ENCODE assay signal across 7 cellular contexts in genomic region chr4:119040711-119041185, GRCh38.
DNase-seq lines count a peak whose midpoint lies in the region; ATAC-seq and TF ChIP-seq lines count a peak whose summit lies in the region.

No MANE protein-coding gene starts in this region.

- H2AFZ ChIP-seq in OCI-LY3 (ENCODE audit: low read depth, low read length), result 0 out of 2 replicates have a peak overlapping the region, but pooled peaks have one; percentile 28

- H3K27me3 ChIP-seq in OCI-LY3 (ENCODE audit: low read depth, low read length), result no peaks in the 10 kb centered on the region

- 50% methylated on average over 2 of the region's 2 CpGs for WGBS in urinary bladder

- H3K27ac ChIP-seq in OCI-LY3 (ENCODE audit: low read length) (peak overlapping the region; percentile 80), urinary bladder (ENCODE audit: low read depth) (peak overlapping the region; percentile 3)

- H3K9me3 ChIP-seq in OCI-LY3 (ENCODE audit: insufficient read depth, low read length), result no peaks in the 10 kb centered on the region

- H3K36me3 ChIP-seq in OCI-LY3 (replicated peaks; ENCODE audit: low read depth, low read length) (no peaks in the 10 kb centered on the region), urinary bladder (ENCODE audit: insufficient read depth) (no peaks in the 10 kb centered on the region)

- peak overlapping the region; percentile 40; the same call in 1 of the 2 replicates for H3K9ac ChIP-seq in OCI-LY3 (ENCODE audit: low read length)

- no peak for ATAC-seq in GM18873 (IDR thresholded peaks at IDR 0.05; ENCODE audit: low FRiP score, unreplicated experiment)

- H3K4me1 ChIP-seq in OCI-LY3 (ENCODE audit: low read length), result peaks cover 64% of the 10 kb centered on the region
- no peaks in the 10 kb centered on the region for H3K4me1 ChIP-seq in urinary bladder (ENCODE audit: insufficient read depth)

- H3K4me3 ChIP-seq in OCI-LY3 (ENCODE audit: low read length) (peak overlapping the region; percentile 48), epithelial cell of proximal tubule (ENCODE audit: low read depth, low read length) (no peak overlapping the region), urinary bladder (ENCODE audit: low read depth, low read length) (no peak overlapping the region)

- DNase-seq in epithelial cell of proximal tubule (ENCODE audit: low read depth) (peak; percentile 47), midbrain (lab: John Stamatoyannopoulos, UW) (peak; percentile 36)
- no peak for DNase-seq in activated CD8-positive, alpha-beta memory T cell treated with anti-CD3 and anti-CD28 coated beads for 24 hours
- DNase-seq in activated T-cell treated with anti-CD3 and anti-CD28 coated beads, Interleukin-2, amount 50 U/mL, for 48 hours, result no peak

- H3K79me2 ChIP-seq in OCI-LY3 (ENCODE audit: low read length), result no peaks in the 10 kb centered on the region

- H3K4me2 ChIP-seq in OCI-LY3 (ENCODE audit: low read length), result peak overlapping the region; percentile 74

- TF ChIP-seq CTCF in OCI-LY3 (IDR thresholded peaks at IDR 0.05; ENCODE audit: low read depth, low read length), result no peak
- no peak for TF ChIP-seq CTCF in epithelial cell of proximal tubule (conservative IDR thresholded peaks at IDR 0.05; ENCODE audit: low read depth, low read length)

- H4K20me1 ChIP-seq in OCI-LY3 (ENCODE audit: insufficient read depth, low read length), result no peaks in the 10 kb centered on the region

Comparison
In these comparisons a context has a peak if more than half of its experiments do, and no peak if none do; other contexts are left out.
1. DNase-seq: peak in epithelial cell of proximal tubule (single experiment) and midbrain (single experiment); none in activated CD8-positive, alpha-beta memory T cell treated with anti-CD3 and anti-CD28 coated beads for 24 hours (single experiment) and activated T-cell treated with anti-CD3 and anti-CD28 coated beads, Interleukin-2, amount 50 U/mL, for 48 hours (0 of 2).